2 cellular contexts compared by ENCODE assay signal in the genomic region with DNA sequence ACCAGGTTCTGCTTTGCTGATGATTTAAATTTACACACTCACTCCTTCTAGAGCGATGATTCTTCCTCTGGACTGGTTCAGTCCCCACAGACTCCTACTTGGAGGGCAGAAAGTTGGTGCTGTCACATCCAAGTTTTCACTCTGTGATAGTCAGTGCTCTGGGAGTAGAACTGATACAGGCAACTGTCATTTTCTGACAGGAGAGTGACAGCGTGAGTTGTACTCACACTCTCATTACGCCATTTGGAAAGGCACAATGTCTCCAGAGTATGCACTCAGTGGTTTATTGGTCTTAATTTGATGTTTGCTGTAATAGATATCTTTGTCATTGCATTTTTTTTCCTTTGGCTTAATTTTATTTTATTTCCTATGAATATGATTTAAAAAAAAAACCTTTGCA.
TF ChIP-seq lines count a peak whose summit lies in the region.

No MANE protein-coding gene starts in this region.

TF ChIP-seq in H1, 55 proteins besides CTCF, POLR2A, EP300 and RAD21 (continued from another document):
- TF ChIP-seq, protein P1, sequence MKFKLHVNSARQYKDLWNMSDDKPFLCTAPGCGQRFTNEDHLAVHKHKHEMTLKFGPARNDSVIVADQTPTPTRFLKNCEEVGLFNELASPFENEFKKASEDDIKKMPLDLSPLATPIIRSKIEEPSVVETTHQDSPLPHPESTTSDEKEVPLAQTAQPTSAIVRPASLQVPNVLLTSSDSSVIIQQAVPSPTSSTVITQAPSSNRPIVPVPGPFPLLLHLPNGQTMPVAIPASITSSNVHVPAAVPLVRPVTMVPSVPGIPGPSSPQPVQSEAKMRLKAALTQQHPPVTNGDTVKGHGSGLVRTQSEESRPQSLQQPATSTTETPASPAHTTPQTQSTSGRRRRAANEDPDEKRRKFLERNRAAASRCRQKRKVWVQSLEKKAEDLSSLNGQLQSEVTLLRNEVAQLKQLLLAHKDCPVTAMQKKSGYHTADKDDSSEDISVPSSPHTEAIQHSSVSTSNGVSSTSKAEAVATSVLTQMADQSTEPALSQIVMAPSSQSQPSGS (IDR thresholded peaks at IDR 0.05; ENCODE audit: low read length), result no peak
- TF ChIP-seq CBX5 (IDR thresholded peaks at IDR 0.05; ENCODE audit: low read depth, low read length) (no peak), SRF (IDR thresholded peaks at IDR 0.05; ENCODE audit: low read depth, low read length) (no peak), GTF2F1 (IDR thresholded peaks at IDR 0.05; ENCODE audit: borderline replicate concordance, low read depth, low read length) (no peak)

TF ChIP-seq in HepG2, 621 proteins besides CTCF, POLR2A, EP300 and RAD21:
- TF ChIP-seq, protein P2, sequence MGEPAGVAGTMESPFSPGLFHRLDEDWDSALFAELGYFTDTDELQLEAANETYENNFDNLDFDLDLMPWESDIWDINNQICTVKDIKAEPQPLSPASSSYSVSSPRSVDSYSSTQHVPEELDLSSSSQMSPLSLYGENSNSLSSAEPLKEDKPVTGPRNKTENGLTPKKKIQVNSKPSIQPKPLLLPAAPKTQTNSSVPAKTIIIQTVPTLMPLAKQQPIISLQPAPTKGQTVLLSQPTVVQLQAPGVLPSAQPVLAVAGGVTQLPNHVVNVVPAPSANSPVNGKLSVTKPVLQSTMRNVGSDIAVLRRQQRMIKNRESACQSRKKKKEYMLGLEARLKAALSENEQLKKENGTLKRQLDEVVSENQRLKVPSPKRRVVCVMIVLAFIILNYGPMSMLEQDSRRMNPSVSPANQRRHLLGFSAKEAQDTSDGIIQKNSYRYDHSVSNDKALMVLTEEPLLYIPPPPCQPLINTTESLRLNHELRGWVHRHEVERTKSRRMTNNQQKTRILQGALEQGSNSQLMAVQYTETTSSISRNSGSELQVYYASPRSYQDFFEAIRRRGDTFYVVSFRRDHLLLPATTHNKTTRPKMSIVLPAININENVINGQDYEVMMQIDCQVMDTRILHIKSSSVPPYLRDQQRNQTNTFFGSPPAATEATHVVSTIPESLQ (CRISPR knock-in tag; conservative IDR thresholded peaks at IDR 0.05), result no peak
